ENCODE assay signal across 8 cellular contexts in the genomic region with DNA sequence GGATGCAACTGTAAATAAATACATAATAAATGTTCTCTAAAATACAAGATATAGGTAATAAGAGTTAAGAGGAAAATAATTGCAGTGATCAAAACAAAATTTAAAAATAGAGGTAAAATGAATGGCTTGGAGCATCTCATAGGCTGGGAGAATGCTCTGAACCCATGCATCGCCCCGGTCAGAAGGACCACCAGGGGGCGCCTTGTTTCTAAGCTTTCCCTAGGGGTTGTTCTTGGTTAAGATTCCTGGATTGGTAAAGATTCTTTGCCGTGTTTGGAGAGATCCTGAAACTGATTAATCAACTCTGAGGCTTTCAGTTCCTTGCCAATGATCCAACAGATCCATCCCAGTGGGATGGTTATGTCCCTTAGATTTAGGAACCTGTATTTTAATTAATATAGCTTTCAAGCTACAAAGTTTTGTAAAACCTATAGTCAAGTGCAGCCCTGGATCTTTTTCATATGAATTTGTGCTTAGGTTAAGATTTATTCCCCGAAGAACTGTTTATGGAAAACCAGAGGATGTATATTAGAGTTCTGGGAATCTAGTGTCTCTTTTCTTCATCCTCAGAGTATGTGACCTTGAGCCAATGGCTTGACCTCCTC. TPM values are rescaled to one million over a fixed set of nuclear protein-coding genes. Genes with fewer than 3 reads are reported as not detected.
DNase-seq lines count a peak whose midpoint lies in the region; ATAC-seq and TF ChIP-seq lines count a peak whose summit lies in the region.

No MANE protein-coding gene starts in this region.

- no peak overlapping the region for H3K27ac ChIP-seq in colonic mucosa
- no peak overlapping the region for H3K27ac ChIP-seq in right lobe of liver

- no peaks in the 10 kb centered on the region for H3K4me1 ChIP-seq in colonic mucosa
- peaks cover 0 to 5% (median 0%) of the 10 kb centered on the region in 4 donors for H3K4me1 ChIP-seq in right lobe of liver

- H3K9ac ChIP-seq in colonic mucosa (ENCODE audit: low read depth in 2 of 2, low read length in 2 of 2), result no peak overlapping the region

- H3K9me3 ChIP-seq in colonic mucosa (no peaks in the 10 kb centered on the region), right lobe of liver (no peaks in the 10 kb centered on the region)

- DNase-seq in AG20443 (ENCODE audit: low spot score) (peak; percentile 76), HCEC 1CT (peak; percentile 44), NCI-H524 treated with DMSO at 0.1 percent for 48 hours (lab: John Stamatoyannopoulos, UW) (peak; percentile 7), colonic mucosa (peak; percentile 90), right lobe of liver (peak; percentile 77 to 79 (median 78))
- DNase-seq in activated CD4-positive, alpha-beta T cell treated with anti-CD3 and anti-CD28 coated beads, Interleukin-2, amount 50 U/mL, for 1 hour, result peak; percentile 91
- peak; percentile 69 to 81 (median 75) for DNase-seq in stimulated activated CD4-positive, alpha-beta T cell treated with anti-CD3 and anti-CD28 coated beads, TNF-alpha, amount 100 ng/mL, for 4 hours (ENCODE audit: low read depth in 3 of 3)

- ATAC-seq in right lobe of liver, result peak; percentile 85 to 91 (median 88)
- no peak for ATAC-seq in GM21737 (IDR thresholded peaks at IDR 0.05; ENCODE audit: unreplicated experiment)

- H3K36me3 ChIP-seq in colonic mucosa (no peaks in the 10 kb centered on the region), right lobe of liver (no peaks in the 10 kb centered on the region)

- H3K27me3 ChIP-seq in colonic mucosa, result no peaks in the 10 kb centered on the region
- H3K27me3 ChIP-seq in right lobe of liver, result no peaks in the 10 kb centered on the region

- TF ChIP-seq POLR2A in right lobe of liver (IDR thresholded peaks at IDR 0.05), result no peak

- intact Hi-C loops in colonic mucosa (cut with DNase I) (loop anchor here (5.0 kb wide), 3 partner anchors 119 to 314 kb away; no protein-coding TSS in a partner anchor), right lobe of liver (cut with DNase I) (no loop called here)

- WGBS in right lobe of liver (ENCODE audit: insufficient coverage, low coverage, low lambda C conversion rate, missing lambda C conversion rate), result 6% methylated on average over 5 of the region's 5 CpGs

- H3K4me3 ChIP-seq in colonic mucosa, result no peak overlapping the region
- no peak overlapping the region for H3K4me3 ChIP-seq in right lobe of liver

- TF ChIP-seq CTCF in colonic mucosa (IDR thresholded peaks at IDR 0.05) (peak; percentile 97), right lobe of liver (IDR thresholded peaks at IDR 0.05) (peak; percentile 65 to 98 (median 96))

RNA-seq across cellular contexts. Expression of gene PRELID3B, which starts 45.3 kb away (rescaled TPM):
- 100 to 1,000 TPM; 138 to 141 TPM for total RNA-seq in colonic mucosa
- total RNA-seq in right lobe of liver, result 10 to 100 TPM; 16.3 to 37.5 (median 23.3) TPM

RNA-seq across cellular contexts. Expression of gene ATP5F1E, which starts 55.8 kb away (rescaled TPM):
- total RNA-seq in colonic mucosa, result 10 to 100 TPM; 75.0 to 94.1 TPM
- total RNA-seq in right lobe of liver, result 10 to 100 TPM; 15.8 to 34.6 (median 30.5) TPM

Comparison
In these comparisons a context has a peak if more than half of its experiments do, and no peak if none do; other contexts are left out.
1. DNase-seq: peak in every context shown above with its lines; median percentile 91 in activated CD4-positive, alpha-beta T cell treated with anti-CD3 and anti-CD28 coated beads, Interleukin-2, amount 50 U/mL, for 1 hour; 90 in colonic mucosa; 78 in right lobe of liver; 76 in AG20443; 75 in stimulated activated CD4-positive, alpha-beta T cell treated with anti-CD3 and anti-CD28 coated beads, TNF-alpha, amount 100 ng/mL, for 4 hours; 44 in HCEC 1CT; 7 in NCI-H524 treated with DMSO at 0.1 percent for 48 hours.